ENCODE assay signal across 8 cellular contexts in the genomic region with DNA sequence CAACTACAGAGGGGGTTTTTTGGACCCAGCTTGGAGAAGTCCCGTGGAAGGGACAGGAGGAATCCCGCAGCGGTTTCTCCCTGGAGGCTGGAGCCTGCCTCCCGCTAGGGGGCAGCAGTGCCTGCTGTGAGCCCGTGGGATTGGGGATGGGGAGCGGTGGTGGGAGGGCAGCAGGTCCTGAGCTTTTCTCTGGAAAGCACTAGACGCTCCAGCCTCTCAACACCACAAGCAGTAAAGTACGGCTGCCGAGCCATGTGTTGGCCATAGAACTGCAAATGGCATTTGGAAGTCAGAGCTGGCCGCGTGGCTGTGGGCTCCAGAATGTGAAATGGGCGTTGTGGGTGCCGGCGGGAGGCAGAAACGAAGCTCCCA. TPM values are rescaled to one million over a fixed set of nuclear protein-coding genes. Genes with fewer than 3 reads are reported as not detected.
DNase-seq lines count a peak whose midpoint lies in the region; ATAC-seq, FAIRE-seq and TF ChIP-seq lines count a peak whose summit lies in the region.

No MANE protein-coding gene starts in this region.

- CTCF ChIA-PET in MCF 10A (lab: Yijun Ruan, JAX): interaction anchor here (0.5 to 1.2 kb wide), 6 partner anchors 11 to 534 kb away, joined by 3 to 4 read pairs (median 3); no protein-coding TSS in a partner anchor
- CTCF ChIA-PET in H1 (lab: Charles Lee; ENCODE audit: partially characterized antibody): interaction anchor here (0.6 to 3.2 kb wide), 52 partner anchors 10 to 1855 kb away, joined by 3 to 23 read pairs (median 4); a partner anchor contains a TSS

- H3K4me2 ChIP-seq in OCI-LY3 (ENCODE audit: low read length) (no peak overlapping the region), H1 (ENCODE audit: insufficient read depth in 1 of 2, low read depth in 2 of 2, low read length in 2 of 2) (peak overlapping the region in 1 of 2 experiments; percentile 55; a peak in 1 of 4 replicates)

- no peak overlapping the region for H2AK5ac ChIP-seq in H1 (ENCODE audit: low read depth, low read length)

- H3K4me1 ChIP-seq in breast epithelium (no peaks in the 10 kb centered on the region), OCI-LY3 (ENCODE audit: low read length) (no peaks in the 10 kb centered on the region), H1 (replicated peaks in 1 of 4; ENCODE audit: control insufficient read depth in 3 of 4, insufficient read depth in 4 of 4, low read length in 3 of 4) (0 out of 7 replicates have a peak, but pooled peaks cover 0 to 2% (median 0%) of the 10 kb centered on the region in 4 experiments), aorta (ENCODE audit: control insufficient read depth in 1 of 2, insufficient read depth in 2 of 2, low read length in 2 of 2) (no peaks in the 10 kb centered on the region)

- no peak overlapping the region for H2AFZ ChIP-seq in OCI-LY3 (ENCODE audit: low read depth, low read length)
- peak overlapping the region; percentile 34; the same call in 1 of the 2 replicates for H2AFZ ChIP-seq in H1 (ENCODE audit: low read length)

- H3K56ac ChIP-seq in H1 (replicated peaks; ENCODE audit: insufficient read length, low read depth, low read length): no peak overlapping the region

- H3K36me3 Mint-ChIP-seq in MCF 10A (ENCODE audit: insufficient read depth, unreplicated experiment): no peaks in the 10 kb centered on the region

- FAIRE-seq in H1 (lab: Jason Lieb, UNC): no peak

- no peak overlapping the region for H2BK20ac ChIP-seq in H1 (ENCODE audit: low read length)

- H3K4me1 Mint-ChIP-seq in MCF 10A (ENCODE audit: insufficient read depth, unreplicated experiment): no peaks in the 10 kb centered on the region

- peak overlapping the region; percentile 36; the same call in 1 of the 2 replicates for H2BK15ac ChIP-seq in H1 (ENCODE audit: low read length)

- H3K27ac ChIP-seq in breast epithelium (no peak overlapping the region), OCI-LY3 (ENCODE audit: low read length) (no peak overlapping the region), H1 (ENCODE audit: low read depth, low read length) (no peak overlapping the region), aorta (ENCODE audit: low read depth in 1 of 2, low read length in 2 of 2) (no peak overlapping the region)

- peak; percentile 30 for TF ChIP-seq CTCF in MCF 10A (IDR thresholded peaks at IDR 0.05; ENCODE audit: unreplicated experiment)
- no peak for TF ChIP-seq CTCF in breast epithelium (IDR thresholded peaks at IDR 0.05)
- peak; percentile 65 for TF ChIP-seq CTCF in OCI-LY3 (IDR thresholded peaks at IDR 0.05; ENCODE audit: low read depth, low read length)
- peak; percentile 86 to 93 (median 92) for TF ChIP-seq CTCF in H1 (IDR thresholded peaks at IDR 0.05; ENCODE audit: control extremely low read depth in 1 of 3, insufficient read depth in 1 of 3, low read depth in 1 of 3, low read length in 3 of 3)

- TF ChIP-seq POLR2A in breast epithelium (IDR thresholded peaks at IDR 0.05): no peak
- no peak for TF ChIP-seq POLR2A in H1 (IDR thresholded peaks at IDR 0.05; ENCODE audit: control extremely low read depth in 1 of 2, low read depth in 2 of 2, low read length in 2 of 2)

- H3K4me3 Mint-ChIP-seq in MCF 10A (ENCODE audit: unreplicated experiment): no peak overlapping the region

- no peak overlapping the region for H3K14ac ChIP-seq in H1 (ENCODE audit: insufficient read length)

- POLR2A ChIA-PET in MCF 10A (lab: Yijun Ruan, JAX): no interaction called here
- POLR2A ChIA-PET in H1 (lab: Charles Lee; ENCODE audit: partially characterized antibody): interaction anchor here (0.8 kb wide), 1 partner anchor 8 kb away, joined by 3 read pairs; no protein-coding TSS in a partner anchor

- H3K9me3 ChIP-seq in breast epithelium (no peaks in the 10 kb centered on the region), OCI-LY3 (ENCODE audit: insufficient read depth, low read length) (no peaks in the 10 kb centered on the region), H1 (ENCODE audit: insufficient read depth in 2 of 2, low read depth in 1 of 2, low read length in 1 of 2) (no peaks in the 10 kb centered on the region; a peak in 1 of 4 replicates), aorta (ENCODE audit: control insufficient read depth, low read length) (no peaks in the 10 kb centered on the region)

- H4K20me1 ChIP-seq in OCI-LY3 (ENCODE audit: insufficient read depth, low read length): no peaks in the 10 kb centered on the region
- H4K20me1 ChIP-seq in H1 (replicated peaks in 1 of 2; ENCODE audit: control insufficient read depth in 1 of 2, insufficient read depth in 2 of 2, low read length in 2 of 2): no peaks in the 10 kb centered on the region

- no peak overlapping the region; the same call in 1 of the 2 replicates for H2BK5ac ChIP-seq in H1 (ENCODE audit: low read depth, low read length)

- peak overlapping the region; percentile 79; the same call in 1 of the 2 replicates for H3K18ac ChIP-seq in H1 (ENCODE audit: extremely low read depth, low read length)

- no peaks in the 10 kb centered on the region for H3K23me2 ChIP-seq in H1 (ENCODE audit: low read depth, low read length)

- peak; percentile 30 for DNase-seq in MCF 10A (ENCODE audit: unreplicated experiment)
- DNase-seq in breast epithelium (ENCODE audit: low spot score in 2 of 2): no peak
- peak; percentile 43 to 92 for DNase-seq in H1 (ENCODE audit: low read depth in 1 of 2, low spot score in 2 of 2)
- DNase-seq in middle frontal gyrus (ENCODE audit: extremely low spot score, low spot score): peak; percentile 45
- DNase-seq in aorta: no peak

- no peak overlapping the region for H2BK120ac ChIP-seq in H1 (replicated peaks; ENCODE audit: low read depth, low read length)

- H3K27ac Mint-ChIP-seq in MCF 10A (ENCODE audit: low read depth, unreplicated experiment): no peak overlapping the region

- no peaks in the 10 kb centered on the region for H3K27me3 Mint-ChIP-seq in MCF 10A (ENCODE audit: insufficient read depth, unreplicated experiment)

- no peak for ATAC-seq in HG02852 (IDR thresholded peaks at IDR 0.05; ENCODE audit: unreplicated experiment)
- ATAC-seq in aorta (ENCODE audit: low FRiP score): no peak
- no peak for ATAC-seq in HG03460 (IDR thresholded peaks at IDR 0.05; ENCODE audit: unreplicated experiment)

- H3K9ac ChIP-seq in OCI-LY3 (ENCODE audit: low read length) (no peak overlapping the region), H1 (replicated peaks in 1 of 4; ENCODE audit: extremely low read depth in 1 of 4, low read depth in 3 of 4, low read length in 3 of 4) (no peak overlapping the region)

- H3K4me3 ChIP-seq in breast epithelium (no peak overlapping the region), OCI-LY3 (ENCODE audit: low read length) (no peak overlapping the region), H1 (ENCODE audit: extremely low read depth in 1 of 4, insufficient read depth in 2 of 4, low read depth in 3 of 4, low read length in 4 of 4) (peak overlapping the region in 1 of 4 experiments; percentile 38; a peak in 1 of 8 replicates), aorta (ENCODE audit: low read length in 2 of 2) (no peak overlapping the region)

- TF ChIP-seq RAD21 in H1 (IDR thresholded peaks at IDR 0.05 in 1 of 2, conservative IDR thresholded peaks at IDR 0.05 in 1 of 2; ENCODE audit: low read depth in 2 of 2, low read length in 2 of 2): peak; percentile 78 to 86

- peak overlapping the region; percentile 46 for H3K4ac ChIP-seq in H1 (replicated peaks; ENCODE audit: insufficient read length, low read depth, low read length)

- 32% methylated on average over 11 of the region's 15 CpGs; no CpG with 5 or more reads in 1 of the 2 experiments for WGBS in H1 (ENCODE audit: extremely low coverage in 1 of 2, insufficient coverage in 1 of 2, insufficient read length in 1 of 2, insufficient replicate concordance in 2 of 2, low coverage in 1 of 2, low lambda C conversion rate in 2 of 2, missing lambda C conversion rate in 1 of 2), 2 experiments
- WGBS in aorta, 2 donors: 41 to 46% methylated on average over 15 of the region's 15 CpGs

- H4K91ac ChIP-seq in H1 (replicated peaks; ENCODE audit: insufficient read length, low read length): peak overlapping the region; percentile 37

- no peaks in the 10 kb centered on the region for H3K36me3 ChIP-seq in breast epithelium
- H3K36me3 ChIP-seq in OCI-LY3 (replicated peaks; ENCODE audit: low read depth, low read length): no peaks in the 10 kb centered on the region
- H3K36me3 ChIP-seq in H1 (ENCODE audit: control insufficient read depth in 2 of 4, insufficient read depth in 4 of 4, low read length in 3 of 4): no peaks in the 10 kb centered on the region
- peaks cover 0 to 1% of the 10 kb centered on the region in 2 donors for H3K36me3 ChIP-seq in aorta (ENCODE audit: control insufficient read depth in 1 of 2, insufficient read depth in 2 of 2, low read length in 1 of 2)

- no peaks in the 10 kb centered on the region for H3K79me1 ChIP-seq in H1 (ENCODE audit: low read depth, low read length)

- H4K5ac ChIP-seq in H1 (ENCODE audit: insufficient read length, low read depth, low read length): no peak overlapping the region

- no peaks in the 10 kb centered on the region for H3K27me3 ChIP-seq in breast epithelium
- H3K27me3 ChIP-seq in OCI-LY3 (ENCODE audit: low read depth, low read length): no peaks in the 10 kb centered on the region; the same call in 1 of the 2 replicates
- no peaks in the 10 kb centered on the region for H3K27me3 ChIP-seq in H1 (replicated peaks in 1 of 4; ENCODE audit: control insufficient read depth in 3 of 4, extremely low read depth in 1 of 4, insufficient read depth in 3 of 4, low read length in 3 of 4)
- no peaks in the 10 kb centered on the region for H3K27me3 ChIP-seq in aorta (ENCODE audit: control insufficient read depth in 1 of 2, insufficient read depth in 2 of 2, low read length in 1 of 2)

- TF ChIP-seq EP300 in H1 (IDR thresholded peaks at IDR 0.05; ENCODE audit: borderline replicate concordance in 1 of 2, low read depth in 2 of 2, low read length in 2 of 2): no peak

- H4K8ac ChIP-seq in H1 (ENCODE audit: extremely low read depth, insufficient read depth, low read length): peak overlapping the region; percentile 11; the same call in 1 of the 2 replicates

- H3K23ac ChIP-seq in H1 (ENCODE audit: insufficient read length): no peak overlapping the region

- no TSS peak for BruUV-seq in MCF 10A (replicated peaks; lab: Mats Ljungman, UMichigan)

- H3K79me2 ChIP-seq in OCI-LY3 (ENCODE audit: low read length) (no peaks in the 10 kb centered on the region), H1 (ENCODE audit: control insufficient read depth in 1 of 2, insufficient read depth in 2 of 2, low read length in 2 of 2) (no peaks in the 10 kb centered on the region)

- no peaks in the 10 kb centered on the region for H3K9me3 Mint-ChIP-seq in MCF 10A (ENCODE audit: unreplicated experiment)

- intact Hi-C loops in MCF 10A (cut with micrococcal nuclease): loop anchor here (2.0 kb wide), 1 partner anchor 45 kb away; no protein-coding TSS in a partner anchor
- intact Hi-C loops in breast epithelium (cut with DNase I; ENCODE audit: low total_unique reads): no loop called here
- intact Hi-C loops in aorta (cut with DNase I): loop anchor here in 1 of 2 donors (2.0 kb wide), 1 partner anchor 45 kb away; no protein-coding TSS in a partner anchor

- H2BK12ac ChIP-seq in H1 (ENCODE audit: low read depth, low read length): no peak overlapping the region

RNA-seq across cellular contexts. Expression of a gene that starts 47.8 kb away (rescaled TPM):
- total RNA-seq in MCF 10A (2022) (1.9 and 3.0 TPM in 2 replicates), breast epithelium (10 to 100 TPM in 1 of 3 donors, 1 to 10 TPM in 2; 4.3 to 16.4 (median 5.9) TPM), aorta (10 to 100 TPM; 17.3 to 23.8 TPM)
- 0.99 and 1.2 TPM in 2 replicates for total RNA-seq in H1 (2021; fragmentation: NEBNext Ultra II Directional; extraction: Animal tissue kit (Norgen Biotek cat#: 25700))
- polyA plus RNA-seq in H1 (2011; rRNA removed) (1.2 and 1.7 TPM in 2 replicates), aorta (10 to 100 TPM; 33.3 to 34.5 TPM)
- 1.1 TPM for polyA plus RNA-seq in H1 (2011; cell fraction: cytosol; rRNA removed)
- polyA plus RNA-seq in H1 (2011; cell fraction: nucleus; rRNA removed): 0.90 TPM
- 1.1 to 1.8 TPM (median 1.3 TPM) in 4 replicates for polyA plus RNA-seq in H1 (2012, experiment 1 of 2)
- polyA plus RNA-seq in H1 (2012, experiment 2 of 2): 0.94 TPM
- 2.0 TPM for polyA plus RNA-seq in H1 (2013, experiment 1 of 2)
- 1.9 TPM for polyA plus RNA-seq in H1 (2013, experiment 2 of 2)
- 0.24 and 0.57 TPM in 2 replicates for polyA minus RNA-seq in H1 (2011; rRNA and poly(A)+ RNA removed)
- polyA minus RNA-seq in H1 (2011; cell fraction: cytosol; rRNA and poly(A)+ RNA removed): not detected
- polyA minus RNA-seq in H1 (2011; cell fraction: nucleus; rRNA and poly(A)+ RNA removed): not detected

Comparison
In these comparisons a context has a peak if more than half of its experiments do, and no peak if none do; other contexts are left out.
1. DNase-seq: peak in MCF 10A (single experiment), H1 (2 of 2) and middle frontal gyrus (single experiment); none in breast epithelium (0 of 2) and aorta (0 of 2).
2. CTCF ChIP-seq: peak in MCF 10A (single experiment), OCI-LY3 (single experiment) and H1 (3 of 3); none in breast epithelium (0 of 3).